ENCODE assay signal across 10 cellular contexts in genomic region chr12:50925920-50926319, GRCh38. TPM values are rescaled to one million over a fixed set of nuclear protein-coding genes. Genes with fewer than 3 reads are reported as not detected.
DNase-seq lines count a peak whose midpoint lies in the region; ATAC-seq and TF ChIP-seq lines count a peak whose summit lies in the region.
"Had no signal": no experiment of that assay in that cellular context is flagged by ENCODE, and none has a peak within 500 bp of the region (broad histone marks: within the 10 kb centered on the region; RNA-seq: fewer than 3 reads in every experiment).

No MANE protein-coding gene starts in this region.

- WGBS in prostate gland: 10% methylated on average over 1 of the region's 1 CpG

- H3K79me2 ChIP-seq in fibroblast of lung (ENCODE audit: control insufficient read depth, insufficient read depth, low read length): peaks cover 3% of the 10 kb centered on the region

- H3K27me3 ChIP-seq in CD4-positive, CD25-positive, alpha-beta regulatory T cell (ENCODE audit: control insufficient read depth, insufficient read depth, low read length): no peaks in the 10 kb centered on the region
- H3K27me3 ChIP-seq in fibroblast of lung (ENCODE audit: control insufficient read depth, insufficient read depth, low read length) (no peaks in the 10 kb centered on the region), prostate gland (replicated peaks; ENCODE audit: insufficient read depth) (no peaks in the 10 kb centered on the region)

- H4K20me1 ChIP-seq in fibroblast of lung (ENCODE audit: control insufficient read depth, extremely low read depth, insufficient read depth, low read length): no peaks in the 10 kb centered on the region

- peaks cover 6% of the 10 kb centered on the region for H3K27me3 Mint-ChIP-seq in CD4-positive, CD25-positive, alpha-beta regulatory T cell

- H3K27ac ChIP-seq in CD4-positive, CD25-positive, alpha-beta regulatory T cell (ENCODE audit: insufficient read depth, low read length, poor library complexity, severe bottlenecking): peak overlapping the region; percentile 23
- H3K27ac ChIP-seq in RWPE1 (peak overlapping the region; percentile 81), fibroblast of lung (ENCODE audit: insufficient read depth, low read length) (no peak overlapping the region), prostate gland (peak overlapping the region; percentile 82 to 83)

- H3K9me3 ChIP-seq in CD4-positive, CD25-positive, alpha-beta regulatory T cell (ENCODE audit: control insufficient read depth in 2 of 2, low read length in 2 of 2): no peaks in the 10 kb centered on the region
- H3K9me3 ChIP-seq in fibroblast of lung (ENCODE audit: control insufficient read depth, insufficient read depth, low read depth, low read length) (no peaks in the 10 kb centered on the region), prostate gland (no peaks in the 10 kb centered on the region)

- H3K4me1 Mint-ChIP-seq in CD4-positive, CD25-positive, alpha-beta regulatory T cell: peaks cover 12 to 60% (median 44%) of the 10 kb centered on the region in 4 donors

- peak overlapping the region; percentile 76 for H3K4me2 ChIP-seq in fibroblast of lung (ENCODE audit: extremely low read depth, insufficient read depth, low read length)

- no peak for ATAC-seq in CD4-positive, CD25-positive, alpha-beta regulatory T cell (ENCODE audit: low read depth in 2 of 2)
- no peak for ATAC-seq in HG02798 (IDR thresholded peaks at IDR 0.05; ENCODE audit: poor library complexity, unreplicated experiment)
- no peak for ATAC-seq in GM19467 (IDR thresholded peaks at IDR 0.05; ENCODE audit: unreplicated experiment)

- peaks cover 7% of the 10 kb centered on the region for H3K36me3 Mint-ChIP-seq in CD4-positive, CD25-positive, alpha-beta regulatory T cell

- H3K4me3 ChIP-seq in CD4-positive, CD25-positive, alpha-beta regulatory T cell (ENCODE audit: low read depth, low read length): peak overlapping the region; percentile 93
- H3K4me3 ChIP-seq in fibroblast of lung (replicated peaks in 1 of 4; ENCODE audit: control extremely low read depth in 1 of 4, insufficient read depth in 1 of 4, low read depth in 3 of 4, low read length in 4 of 4) (peak overlapping the region; percentile 68 to 92 (median 90)), prostate gland (peak overlapping the region; percentile 66 to 68)

- H3K4me1 ChIP-seq in CD4-positive, CD25-positive, alpha-beta regulatory T cell (ENCODE audit: control insufficient read depth, insufficient read depth, low read length, poor library complexity, severe bottlenecking): peaks cover 24% of the 10 kb centered on the region
- peaks cover 4% of the 10 kb centered on the region for H3K4me1 ChIP-seq in fibroblast of lung (ENCODE audit: control insufficient read depth, extremely low read depth, insufficient read depth, low read length)
- peaks cover 5% of the 10 kb centered on the region for H3K4me1 ChIP-seq in prostate gland (replicated peaks)

- H3K27ac Mint-ChIP-seq in CD4-positive, CD25-positive, alpha-beta regulatory T cell: peak overlapping the region; percentile 27 to 57 (median 57)

- TF ChIP-seq CTCF in RWPE1 (conservative IDR thresholded peaks at IDR 0.05; ENCODE audit: low read depth) (no peak), fibroblast of lung (conservative IDR thresholded peaks at IDR 0.05 in 1 of 2, IDR thresholded peaks at IDR 0.05 in 1 of 2; ENCODE audit: low read depth in 1 of 2, low read length in 2 of 2) (no peak), prostate gland (IDR thresholded peaks at IDR 0.05) (no peak)

- no peak overlapping the region for H3K9ac ChIP-seq in fibroblast of lung (ENCODE audit: insufficient read depth, low read length)

- in situ Hi-C loops in ACHN (cut with HindIII; ENCODE audit: low pct_ligation_motif_present, low pct_unique_long_range_greater_than_20kb, low sequenced_read_pairs): no loop called here

- no peak for TF ChIP-seq POLR2A in prostate gland (IDR thresholded peaks at IDR 0.05)

- H3K36me3 ChIP-seq in CD4-positive, CD25-positive, alpha-beta regulatory T cell (ENCODE audit: control insufficient read depth, insufficient read depth, low read length): no peaks in the 10 kb centered on the region
- H3K36me3 ChIP-seq in fibroblast of lung (ENCODE audit: control insufficient read depth, insufficient read depth, low read length) (no peaks in the 10 kb centered on the region), prostate gland (no peaks in the 10 kb centered on the region)

- CTCF ChIA-PET in RWPE1 (lab: Yijun Ruan, JAX): no interaction called here

- intact Hi-C loops in prostate gland (cut with DNase I): loop anchor here (5.0 to 10.0 kb wide), 2 partner anchors 61 to 101 kb away; no protein-coding TSS in a partner anchor

- POLR2A ChIA-PET in RWPE1 (lab: Yijun Ruan, JAX; ENCODE audit: low non-redundant PET): no interaction called here

- peak overlapping the region; percentile 87 to 98 (median 94) for H3K4me3 Mint-ChIP-seq in CD4-positive, CD25-positive, alpha-beta regulatory T cell

- H3K9me3 Mint-ChIP-seq in CD4-positive, CD25-positive, alpha-beta regulatory T cell: peaks cover 0 to 1% (median 0%) of the 10 kb centered on the region in 7 donors

- no peak overlapping the region for H2AFZ ChIP-seq in fibroblast of lung (ENCODE audit: low read length)

- DNase-seq in CD4-positive, CD25-positive, alpha-beta regulatory T cell: no peak
- DNase-seq in RWPE1 (ENCODE audit: low spot score): no peak
- no peak for DNase-seq in fibroblast of lung (ENCODE audit: low read depth in 2 of 2)
- no peak for DNase-seq in prostate gland (ENCODE audit: low spot score)
- DNase-seq in ACHN: no peak
- DNase-seq in SW 1271 (lab: John Stamatoyannopoulos, UW): no peak
- DNase-seq: DMS 273 treated with DMSO at 0.1 percent for 48 hours had no signal

RNA-seq across cellular contexts. Expression of gene HIGD1C, which starts 26.4 kb away (rescaled TPM):
- total RNA-seq in CD4-positive, CD25-positive, alpha-beta regulatory T cell: not detected
- polyA plus RNA-seq in CD4-positive, CD25-positive, alpha-beta regulatory T cell: not detected
- total RNA-seq in fibroblast of lung (not detected in 2 replicates), prostate gland (not detected)
- not detected in 2 replicates for polyA plus RNA-seq in fibroblast of lung
- polyA plus RNA-seq in fibroblast of lung (2012): not detected in 2 replicates
- polyA minus RNA-seq in fibroblast of lung (ENCODE audit: low replicate concordance): not detected in 2 replicates
- total RNA-seq: mesenteric fat pad had no signal
